ENCODE assay signal across 10 cellular contexts in the genomic region with DNA sequence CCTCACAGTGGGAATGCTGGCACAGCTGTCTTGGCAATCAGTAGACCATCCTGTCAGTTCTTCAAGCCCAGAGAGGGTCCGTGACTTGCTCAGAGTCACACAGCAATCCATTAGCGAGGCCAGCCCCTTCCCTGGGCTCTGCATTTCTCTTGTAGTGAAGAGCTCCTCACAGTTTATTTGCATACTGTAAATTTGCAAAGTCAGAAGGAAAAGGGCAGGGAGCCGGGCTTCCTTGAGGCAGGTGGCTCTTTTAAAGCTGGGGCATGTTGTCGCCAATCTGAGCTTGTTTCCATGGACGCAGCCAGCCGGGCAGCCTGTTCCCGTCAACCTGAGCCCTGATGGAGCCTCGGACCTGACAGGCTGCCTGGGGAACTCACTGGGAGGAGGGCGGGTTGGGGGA.
A peak's percentile ranks its signal among the peaks of the same experiment; 100 is the strongest.
DNase-seq lines count a peak whose midpoint lies in the region; ATAC-seq lines count a peak whose summit lies in the region.
"Had no signal": no experiment of that assay in that cellular context is flagged by ENCODE, and none has a peak within 500 bp of the region (broad histone marks: within the 10 kb centered on the region; RNA-seq: fewer than 3 reads in every experiment).

No MANE protein-coding gene starts in this region.

- ATAC-seq in esophagus mucosa (peak; percentile 11), GM19463 (IDR thresholded peaks at IDR 0.05; ENCODE audit: unreplicated experiment) (no peak)

- peaks cover 5% of the 10 kb centered on the region for H3K79me1 ChIP-seq in trophoblast cell (ENCODE audit: low read length)

- peak overlapping the region; percentile 71 for H3K18ac ChIP-seq in trophoblast cell (ENCODE audit: low read length)

- no peak overlapping the region for H3K4me2 ChIP-seq in trophoblast cell (ENCODE audit: low read length)

- peaks cover 11% of the 10 kb centered on the region for H3K79me2 ChIP-seq in trophoblast cell (ENCODE audit: control insufficient read depth, insufficient read depth, low read length, poor library complexity)

- no peak overlapping the region for H3K4ac ChIP-seq in trophoblast cell (ENCODE audit: low read depth, low read length)

- no CpG with 5 or more reads among the region's 9 CpGs for WGBS in trophoblast cell (ENCODE audit: extremely low coverage, insufficient coverage, insufficient read length)

- peak; percentile 75 for DNase-seq in ELF-1 (ENCODE audit: low read depth, low spot score)
- peak; percentile 90 to 94 for DNase-seq in NCI-H526 (lab: John Stamatoyannopoulos, UW)
- DNase-seq in trophoblast cell, result no peak
- DNase-seq in kidney glomerular epithelial cell (lab: John Stamatoyannopoulos, UW), result no peak
- no peak for DNase-seq in GM19240 (ENCODE audit: insufficient read length, low spot score)
- no peak for DNase-seq in hepatic stellate cell (ENCODE audit: low spot score)
- DNase-seq: activated CD8-positive, alpha-beta memory T cell treated with anti-CD3 and anti-CD28 coated beads for 24 hours; OCI-M1 had no signal

- no peak overlapping the region for H2AFZ ChIP-seq in trophoblast cell (ENCODE audit: insufficient read depth, low read length, poor library complexity)

- H3K9ac ChIP-seq in trophoblast cell (ENCODE audit: low read length), result no peak overlapping the region

- peak overlapping the region; percentile 1 for H3K27ac ChIP-seq in trophoblast cell (ENCODE audit: low read depth, low read length)

- H4K8ac ChIP-seq in trophoblast cell (ENCODE audit: low read depth, low read length), result no peak overlapping the region

- H4K91ac ChIP-seq in trophoblast cell (ENCODE audit: low read depth, low read length), result no peak overlapping the region

- H3K23ac ChIP-seq in trophoblast cell (ENCODE audit: low read length), result no peak overlapping the region

- no peak overlapping the region for H4K12ac ChIP-seq in trophoblast cell (ENCODE audit: low read depth, low read length)

- no peak overlapping the region for H3K4me3 ChIP-seq in trophoblast cell (ENCODE audit: low read depth, low read length)

- H3K4me1 ChIP-seq in trophoblast cell (ENCODE audit: control insufficient read depth in 1 of 2, insufficient read depth in 2 of 2, low read length in 2 of 2), result peaks cover 29 to 38% of the 10 kb centered on the region in 2 experiments

- H2BK120ac ChIP-seq in trophoblast cell (ENCODE audit: insufficient read depth, low read length, poor library complexity), result no peak overlapping the region

- peak overlapping the region; percentile 62 for H3K14ac ChIP-seq in trophoblast cell (ENCODE audit: low read length)

- H2BK12ac ChIP-seq in trophoblast cell (ENCODE audit: low read length), result peak overlapping the region; percentile 66

- no peak overlapping the region for H2BK5ac ChIP-seq in trophoblast cell (ENCODE audit: low read depth, low read length, poor library complexity)

- H3K9me3 ChIP-seq in trophoblast cell (ENCODE audit: insufficient read depth, low read depth, low read length), result peaks cover 2% of the 10 kb centered on the region

- peaks cover 2 to 8% of the 10 kb centered on the region in 2 experiments for H3K36me3 ChIP-seq in trophoblast cell (ENCODE audit: control insufficient read depth in 1 of 2, insufficient read depth in 2 of 2, low read length in 2 of 2)

- no peaks in the 10 kb centered on the region for H3K27me3 ChIP-seq in trophoblast cell (ENCODE audit: insufficient read depth, low read length)

- no peak overlapping the region for H2AK5ac ChIP-seq in trophoblast cell (ENCODE audit: low read length)

Comparison
In these comparisons a context has a peak if more than half of its experiments do, and no peak if none do; other contexts are left out.
1. DNase-seq: peak in ELF-1 (single experiment) and NCI-H526 (2 of 2); none in trophoblast cell (0 of 2), kidney glomerular epithelial cell (single experiment), GM19240 (single experiment) and hepatic stellate cell (single experiment).